21 cellular contexts compared by ENCODE assay signal in genomic region chr18:23733895-23734294, GRCh38. TPM values are rescaled to one million over a fixed set of nuclear protein-coding genes. Genes with fewer than 3 reads are reported as not detected.
DNase-seq lines count a peak whose midpoint lies in the region; ATAC-seq, FAIRE-seq and TF ChIP-seq lines count a peak whose summit lies in the region.
"Had no signal": no experiment of that assay in that cellular context is flagged by ENCODE, and none has a peak within 500 bp of the region (broad histone marks: within the 10 kb centered on the region; RNA-seq: fewer than 3 reads in every experiment).

No MANE protein-coding gene starts in this region.

- H3K27ac ChIP-seq in HepG2 (ENCODE audit: extremely low read length, insufficient read depth, low read length), result no peak overlapping the region
- H3K27ac ChIP-seq in right lobe of liver, result no peak overlapping the region
- H3K27ac ChIP-seq in K562 (ENCODE audit: extremely low read depth, low read depth, low read length), result no peak overlapping the region
- peak overlapping the region; percentile 33 for H3K27ac ChIP-seq in vagina
- H3K27ac ChIP-seq: BLaER1, C4-2B, GM23248 had no signal

- CTCF ChIA-PET in HepG2 (lab: Yijun Ruan, JAX; ENCODE audit: low intra/inter-chr PET ratio, low total read pairs), result no interaction called here
- CTCF ChIA-PET in K562 (lab: Yijun Ruan, JAX; ENCODE audit: low intra/inter-chr PET ratio), result no interaction called here

- TF ChIP-seq EP300 in HepG2 (IDR thresholded peaks at IDR 0.05; ENCODE audit: low read depth in 2 of 2, low read length in 2 of 2), result no peak
- TF ChIP-seq EP300 in HepG2 (CRISPR knock-in tag; IDR thresholded peaks at IDR 0.05; ENCODE audit: borderline replicate concordance), result no peak
- no peak for TF ChIP-seq EP300 in K562 (IDR thresholded peaks at IDR 0.05; ENCODE audit: low read length)

- H3K36me3 ChIP-seq in HepG2 (replicated peaks in 1 of 2; ENCODE audit: control insufficient read depth in 1 of 2, insufficient read depth in 2 of 2, low read length in 2 of 2) (no peaks in the 10 kb centered on the region), right lobe of liver (no peaks in the 10 kb centered on the region), K562 (ENCODE audit: control insufficient read depth, insufficient read depth, low read length) (no peaks in the 10 kb centered on the region), vagina (no peaks in the 10 kb centered on the region)
- H3K36me3 ChIP-seq: BLaER1 had no signal

- DNase-seq in HepG2 (ENCODE audit: low spot score), result no peak
- no peak for DNase-seq in right lobe of liver
- peak; percentile 27 for DNase-seq in MV-4-11 (lab: John Stamatoyannopoulos, UW)
- DNase-seq in K562 (ENCODE audit: extremely low read depth in 1 of 4, low spot score in 3 of 4), result no peak
- no peak for DNase-seq in vagina (ENCODE audit: extremely low spot score in 2 of 2)
- DNase-seq in erythroblast (lab: John Stamatoyannopoulos, UW), result no peak
- DNase-seq: Caco-2; CD4-positive, CD25-positive, alpha-beta regulatory T cell; CD8-positive, alpha-beta T cell; DMS153; DND-41; GM23248; H9 had no signal

- H3K9me1 ChIP-seq in K562 (ENCODE audit: control insufficient read depth, insufficient read depth, low read length), result no peaks in the 10 kb centered on the region

- no peak overlapping the region for H3K4me3 ChIP-seq in HepG2 (replicated peaks in 1 of 3; ENCODE audit: insufficient read depth in 1 of 3, low read depth in 2 of 3, low read length in 3 of 3)
- no peak overlapping the region for H3K4me3 ChIP-seq in right lobe of liver
- H3K4me3 ChIP-seq in K562, result no peak overlapping the region
- no peak overlapping the region for H3K4me3 ChIP-seq in vagina
- H3K4me3 ChIP-seq: BLaER1, GM23248 had no signal

- 36% methylated on average over 7 of the region's 7 CpGs for WGBS in HepG2 (ENCODE audit: low lambda C conversion rate)
- whole genome bisulfite sequencing in right lobe of liver (ENCODE audit: insufficient coverage, low coverage, low lambda C conversion rate, missing lambda C conversion rate), result 81% methylated on average over 4 of the region's 7 CpGs
- 0% methylated on average over 7 of the region's 7 CpGs for WGBS in K562 (ENCODE audit: insufficient coverage, low coverage, missing lambda C conversion rate)

- intact Hi-C loops in HepG2 (cut with micrococcal nuclease; ENCODE audit: unreplicated experiment), result no loop called here
- intact Hi-C loops in right lobe of liver (cut with DNase I), result no loop called here
- intact Hi-C loops in K562 (cut with micrococcal nuclease), result no loop called here
- intact Hi-C loops in vagina (cut with DNase I), result no loop called here

- peaks cover 0 to 3% of the 10 kb centered on the region in 2 experiments; a peak in 2 of 5 replicates for H3K27me3 ChIP-seq in HepG2 (ENCODE audit: control insufficient read depth in 1 of 2, insufficient read depth in 2 of 2, low read length in 2 of 2)
- no peaks in the 10 kb centered on the region for H3K27me3 ChIP-seq in right lobe of liver
- peaks cover 17 to 44% of the 10 kb centered on the region in 2 experiments for H3K27me3 ChIP-seq in K562 (ENCODE audit: control insufficient read depth in 2 of 2, insufficient read depth in 2 of 2, low read length in 2 of 2)
- no peaks in the 10 kb centered on the region for H3K27me3 ChIP-seq in vagina
- H3K27me3 ChIP-seq: BLaER1 had no signal

- ATAC-seq in HepG2 (no peak), right lobe of liver (no peak), K562 (no peak), HG02981 (IDR thresholded peaks at IDR 0.05; ENCODE audit: unreplicated experiment) (no peak), HG02885 (IDR thresholded peaks at IDR 0.05; ENCODE audit: poor library complexity, unreplicated experiment) (no peak)
- ATAC-seq: CD8-positive, alpha-beta T cell; HCT116 had no signal

- TF ChIP-seq RAD21 in HepG2 (CRISPR knock-in tag; IDR thresholded peaks at IDR 0.05), result no peak
- TF ChIP-seq RAD21 in K562 (CRISPR knock-in tag; conservative IDR thresholded peaks at IDR 0.05 in 1 of 2, IDR thresholded peaks at IDR 0.05 in 1 of 2), result no peak

- no peak overlapping the region for H2AFZ ChIP-seq in HepG2 (ENCODE audit: low read length)
- no peak overlapping the region for H2AFZ ChIP-seq in K562 (ENCODE audit: low read depth, low read length)
- H2AFZ ChIP-seq: GM23248 had no signal

- H4K20me1 ChIP-seq in HepG2 (ENCODE audit: insufficient read depth, low read length) (no peaks in the 10 kb centered on the region), K562 (replicated peaks; ENCODE audit: control insufficient read depth, insufficient read depth, low read length) (peaks cover 3% of the 10 kb centered on the region; the same call in 1 of the 2 replicates)
- H4K20me1 ChIP-seq: BLaER1 had no signal

- H3K4me2 ChIP-seq in HepG2 (ENCODE audit: low read depth, low read length) (no peak overlapping the region), K562 (ENCODE audit: insufficient read depth, low read length) (no peak overlapping the region)
- H3K4me2 ChIP-seq: BLaER1 had no signal

- in situ Hi-C loops in HepG2 (cut with HindIII; ENCODE audit: extremely low pct_ligation_motif_present, low pct_unique_long_range_greater_than_20kb), result no loop called here
- in situ Hi-C loops in K562 (cut with MboI), result no loop called here

- TF ChIP-seq POLR2A in HepG2 (IDR thresholded peaks at IDR 0.05; ENCODE audit: insufficient read depth in 1 of 2, low read depth in 2 of 2, low read length in 2 of 2) (no peak), right lobe of liver (IDR thresholded peaks at IDR 0.05) (no peak), K562 (conservative IDR thresholded peaks at IDR 0.05) (no peak), vagina (IDR thresholded peaks at IDR 0.05) (no peak), erythroblast (IDR thresholded peaks at IDR 0.05; ENCODE audit: low read length) (no peak)

- FAIRE-seq in HepG2 (lab: Jason Lieb, UNC), result no peak
- FAIRE-seq in K562 (lab: Jason Lieb, UNC), result no peak
- FAIRE-seq: G401.6, GM12892, GM19239 had no signal

- POLR2A ChIA-PET in HepG2 (lab: Yijun Ruan, JAX) (no interaction called here), K562 (lab: Yijun Ruan, JAX) (interaction anchor here (1.2 kb wide), 1 partner anchor 14 kb away, joined by 3 read pairs; no protein-coding TSS in a partner anchor)

- no peaks in the 10 kb centered on the region for H3K79me2 ChIP-seq in HepG2 (ENCODE audit: insufficient read depth, low read length)
- no peaks in the 10 kb centered on the region for H3K79me2 ChIP-seq in K562 (ENCODE audit: control insufficient read depth, insufficient read depth, low read length)

- H3K9me3 ChIP-seq in HepG2 (ENCODE audit: low read length) (no peaks in the 10 kb centered on the region), right lobe of liver (no peaks in the 10 kb centered on the region), K562 (replicated peaks; ENCODE audit: control insufficient read depth, insufficient read depth, low read depth, low read length) (no peaks in the 10 kb centered on the region), vagina (no peaks in the 10 kb centered on the region)
- H3K9me3 ChIP-seq: BLaER1, Caco-2 had no signal

- no peak overlapping the region for H3K9ac ChIP-seq in HepG2 (ENCODE audit: insufficient read depth, low read depth, low read length)
- no peak overlapping the region for H3K9ac ChIP-seq in K562 (ENCODE audit: insufficient read depth in 1 of 2, low read depth in 2 of 2, low read length in 2 of 2)
- H3K9ac ChIP-seq: BLaER1, GM23248 had no signal

- H3K4me1 ChIP-seq in HepG2 (ENCODE audit: insufficient read depth, low read length) (no peaks in the 10 kb centered on the region), right lobe of liver (no peaks in the 10 kb centered on the region), K562 (replicated peaks in 1 of 2; ENCODE audit: control insufficient read depth in 2 of 2, insufficient read depth in 2 of 2, low read length in 2 of 2) (no peaks in the 10 kb centered on the region), vagina (peaks cover 40% of the 10 kb centered on the region)
- H3K4me1 ChIP-seq: Caco-2 had no signal

- no TSS peak for BruUV-seq in HepG2 (replicated peaks; lab: Mats Ljungman, UMichigan)
- BruUV-seq in K562 (replicated peaks; lab: Mats Ljungman, UMichigan), result no TSS peak

- TF ChIP-seq CTCF in HepG2 (CRISPR knock-in tag; IDR thresholded peaks at IDR 0.05) (no peak), right lobe of liver (IDR thresholded peaks at IDR 0.05) (no peak), K562 (IDR thresholded peaks at IDR 0.05 in 2 of 3, conservative IDR thresholded peaks at IDR 0.05 in 1 of 3; ENCODE audit: insufficient read depth in 2 of 3, low read depth in 1 of 3, low read length in 3 of 3) (no peak), vagina (IDR thresholded peaks at IDR 0.05) (no peak)

RNA-seq across cellular contexts. Expression of gene LAMA3, which starts 44.6 kb away (rescaled TPM):
- total RNA-seq in HepG2 (2016; rRNA removed; fragmentation: Illumina TruSeq; extraction: Trizol) (2.2 and 2.6 TPM in 2 replicates), right lobe of liver (1 to 10 TPM; 1.3 to 5.0 (median 3.0) TPM), K562 (2014; rRNA removed) (not detected in 2 replicates), K562 (2014; rRNA removed; fragmentation: Illumina TruSeq; extraction: Trizol) (not detected in 2 replicates), K562 (2015; rRNA removed; fragmentation: Illumina TruSeq; extraction: Trizol) (not detected in 2 replicates), K562 (2021) (0.07 and 0.13 TPM in 2 replicates), vagina (106 TPM)
- 0.61 and 0.62 TPM in 2 replicates for total RNA-seq in HepG2 (2016; cell fraction: cytosol; rRNA removed; fragmentation: Illumina TruSeq; extraction: Trizol; ENCODE audit: low read depth)
- total RNA-seq in HepG2 (2016; cell fraction: insoluble cytoplasmic fraction; rRNA removed; fragmentation: Illumina TruSeq; extraction: Trizol), result 2.6 and 2.9 TPM in 2 replicates
- total RNA-seq in HepG2 (2016; cell fraction: membrane; rRNA removed; fragmentation: Illumina TruSeq; extraction: Trizol), result 0.83 and 1.1 TPM in 2 replicates
- 3.4 and 3.8 TPM in 2 replicates for total RNA-seq in HepG2 (2016; cell fraction: nucleus; rRNA removed; fragmentation: Illumina TruSeq; extraction: Trizol)
- polyA plus RNA-seq in HepG2 (2011; rRNA removed) (0.45 and 0.65 TPM in 2 replicates), K562 (2011; rRNA removed) (not detected in 2 replicates), K562 (2014; fragmentation: Illumina TruSeq; extraction: Trizol) (not detected in 2 replicates), K562 (2014; fragmentation: Nextera tagmentation; extraction: Ambion mirVana) (not detected), K562 (2014; rRNA removed) (not detected in 2 replicates)
- polyA plus RNA-seq in HepG2 (2011; cell fraction: cytosol; rRNA removed), result 0.30 and 0.41 TPM in 2 replicates
- polyA plus RNA-seq in HepG2 (2011; cell fraction: nucleus; rRNA removed), result 0.47 and 1.6 TPM in 2 replicates
- 0.44 and 0.46 TPM in 2 replicates for polyA plus RNA-seq in HepG2 (2012)
- polyA plus RNA-seq in HepG2 (2016; cell fraction: cytosol; fragmentation: Illumina TruSeq; extraction: Trizol; ENCODE audit: low read depth), result 0.15 and 0.50 TPM in 2 replicates
- 2.7 and 3.0 TPM in 2 replicates for polyA plus RNA-seq in HepG2 (2016; cell fraction: insoluble cytoplasmic fraction; fragmentation: Illumina TruSeq; extraction: Trizol; ENCODE audit: low read depth)
- polyA plus RNA-seq in HepG2 (2016; cell fraction: membrane; fragmentation: Illumina TruSeq; extraction: Trizol; ENCODE audit: low read depth), result 0.33 and 0.77 TPM in 2 replicates
- 3.3 and 4.6 TPM in 2 replicates for polyA plus RNA-seq in HepG2 (2016; cell fraction: nucleus; fragmentation: Illumina TruSeq; extraction: Trizol; ENCODE audit: insufficient read depth, low read depth)
- 0.52 and 35.9 TPM in 2 replicates for polyA minus RNA-seq in HepG2 (2011; rRNA and poly(A)+ RNA removed; ENCODE audit: low replicate concordance)
- 0.35 and 0.49 TPM in 2 replicates for polyA minus RNA-seq in HepG2 (2011; cell fraction: cytosol; rRNA and poly(A)+ RNA removed)
- 1.4 and 3.7 TPM in 2 replicates for polyA minus RNA-seq in HepG2 (2011; cell fraction: nucleus; rRNA and poly(A)+ RNA removed)
- total RNA-seq in K562 (2011; cell fraction: chromatin; rRNA removed; ENCODE audit: low replicate concordance), result not detected in 2 replicates
- not detected in 2 replicates for total RNA-seq in K562 (2011; cell fraction: nucleolus; rRNA removed)
- not detected in 2 replicates for total RNA-seq in K562 (2011; cell fraction: nucleoplasm; rRNA removed)
- not detected in 2 replicates for polyA plus RNA-seq in K562 (2011; cell fraction: cytosol; rRNA removed)
- polyA plus RNA-seq in K562 (2011; cell fraction: nucleus; rRNA removed), result not detected in 2 replicates
- polyA plus RNA-seq in K562 (2012), result 0.03 TPM in 1 of 2 replicates, not detected in the other
- polyA minus RNA-seq in K562 (2011; rRNA and poly(A)+ RNA removed), result not detected in 2 replicates
- polyA minus RNA-seq in K562 (2011; cell fraction: cytosol; rRNA and poly(A)+ RNA removed), result 0.29 and 0.73 TPM in 2 replicates
- 0.11 and 0.27 TPM in 2 replicates for polyA minus RNA-seq in K562 (2011; cell fraction: nucleus; rRNA and poly(A)+ RNA removed)
- total RNA-seq: CD4-positive, CD25-positive, alpha-beta regulatory T cell; CD8-positive, alpha-beta T cell had no signal

Comparison
In these comparisons a context has a peak if more than half of its experiments do, and no peak if none do; other contexts are left out.
1. RNA of gene LAMA3, which starts 44.6 kb away (total RNA-seq): 106 TPM in vagina (single experiment); 1.3 to 5.0 TPM in right lobe of liver, 0.61 to 3.8 TPM in HepG2 and 0.07 to 0.13 TPM in K562; every median in the first group is over 10 times any median in the second.
2. Of the 241 proteins assayed by ChIP-seq in both HepG2 and K562: peak only in HepG2: none; only in K562: CEBPG and USF2; in both: CEBPB; in neither: 237; mixed calls (peak in some experiments, not most) for 1.